In genomic region chr16:29877266-29877961, GRCh38 we compare ENCODE assay signal across 8 cellular contexts.
DNase-seq lines count a peak whose midpoint lies in the region.

No MANE protein-coding gene starts in this region.

- in situ Hi-C loops in KBM-7 (cut with MboI; ENCODE audit: low pct_unique_long_range_greater_than_20kb, low sequenced_read_pairs): no loop called here

- peak; percentile 83 for DNase-seq in DMS53 (lab: John Stamatoyannopoulos, UW)
- DNase-seq in KBM-7: peak; percentile 46
- DNase-seq in activated T-cell treated with anti-CD3 and anti-CD28 coated beads for 48 hours (ENCODE audit: low read depth): peak; percentile 72
- DNase-seq in iPS DF 19.7 (ENCODE audit: low read depth, low spot score): peak; percentile 100
- peak in 2 of 3 experiments; percentile 7 to 16 for DNase-seq in stimulated activated CD4-positive, alpha-beta T cell treated with anti-CD3 and anti-CD28 coated beads, TNF-alpha, amount 100 ng/mL, for 4 hours (ENCODE audit: low read depth in 3 of 3)
- no peak for DNase-seq in medulla oblongata (ENCODE audit: extremely low spot score)
- DNase-seq in NCI-H1436 (lab: John Stamatoyannopoulos, UW): no peak
- no peak for DNase-seq in effector CD8-positive, alpha-beta T cell (lab: John Stamatoyannopoulos, UW)

Comparison
In these comparisons a context has a peak if more than half of its experiments do, and no peak if none do; other contexts are left out.
1. DNase-seq: peak in DMS53 (single experiment), KBM-7 (single experiment), activated T-cell treated with anti-CD3 and anti-CD28 coated beads for 48 hours (single experiment), iPS DF 19.7 (single experiment) and stimulated activated CD4-positive, alpha-beta T cell treated with anti-CD3 and anti-CD28 coated beads, TNF-alpha, amount 100 ng/mL, for 4 hours (2 of 3); none in medulla oblongata (single experiment), NCI-H1436 (single experiment) and effector CD8-positive, alpha-beta T cell (single experiment).